In genomic region chr15:77030042-77030927, GRCh38 we compare ENCODE assay signal across 11 cellular contexts. TPM values are rescaled to one million over a fixed set of nuclear protein-coding genes. Genes with fewer than 3 reads are reported as not detected.
DNase-seq lines count a peak whose midpoint lies in the region; ATAC-seq, FAIRE-seq and TF ChIP-seq lines count a peak whose summit lies in the region.
"Had no signal": no experiment of that assay in that cellular context is flagged by ENCODE, and none has a peak within 500 bp of the region (broad histone marks: within the 10 kb centered on the region; RNA-seq: fewer than 3 reads in every experiment).

No MANE protein-coding gene starts in this region.

- H3K27me3 Mint-ChIP-seq in CD14-positive monocyte (ENCODE audit: low read depth in 3 of 3) (peaks cover 0 to 1% (median 0%) of the 10 kb centered on the region in 3 donors), neural crest cell (ENCODE audit: low read depth) (peaks cover 7% of the 10 kb centered on the region)
- no peaks in the 10 kb centered on the region for H3K27me3 Mint-ChIP-seq in CD4-positive, alpha-beta memory T cell

- no peak for TF ChIP-seq EP300 in GM12878 (IDR thresholded peaks at IDR 0.05; ENCODE audit: borderline replicate concordance in 1 of 2, control insufficient read depth in 1 of 2, low read depth in 2 of 2, low read length in 2 of 2)

- H3K4me3 ChIP-seq in Karpas-422 (ENCODE audit: low read length): no peak overlapping the region
- H3K4me3 ChIP-seq in GM12878: no peak overlapping the region
- no peak overlapping the region for H3K4me3 ChIP-seq in CD4-positive, alpha-beta memory T cell (ENCODE audit: low read length in 2 of 2)
- H3K4me3 ChIP-seq: prostate gland had no signal

- peak; percentile 41 for DNase-seq in CD14-positive monocyte (ENCODE audit: low spot score)
- no peak for DNase-seq in Karpas-422
- no peak for DNase-seq in GM12878 (ENCODE audit: low read depth, low spot score)
- peak; percentile 3 for DNase-seq in neural crest cell (ENCODE audit: low read depth, low spot score)
- DNase-seq in CD4-positive, alpha-beta memory T cell: no peak
- DNase-seq: NCI-H2081 had no signal

- H3K4me1 ChIP-seq in Karpas-422 (ENCODE audit: low read length) (peaks cover 32% of the 10 kb centered on the region), GM12878 (ENCODE audit: control insufficient read depth, insufficient read depth, low read length) (no peaks in the 10 kb centered on the region)
- H3K4me1 ChIP-seq in CD4-positive, alpha-beta memory T cell (ENCODE audit: insufficient read depth, low read length): no peaks in the 10 kb centered on the region
- H3K4me1 ChIP-seq: prostate gland had no signal

- ATAC-seq in GM12878 (peak; percentile 7; the same call in 2 of the 3 replicates), HG02798 (IDR thresholded peaks at IDR 0.05; ENCODE audit: poor library complexity, unreplicated experiment) (no peak), GM18861 (IDR thresholded peaks at IDR 0.05; ENCODE audit: unreplicated experiment) (no peak), GM21447 (IDR thresholded peaks at IDR 0.05; ENCODE audit: unreplicated experiment) (no peak)

- POLR2A ChIA-PET in GM12878 (lab: Charles Lee): interaction anchor here (1.7 to 1.9 kb wide), 2 partner anchors 8 to 56 kb away, joined by 5 to 7 read pairs; no protein-coding TSS in a partner anchor
- POLR2A ChIA-PET in CD4-positive, alpha-beta memory T cell (lab: Charles Lee; ENCODE audit: partially characterized antibody): interaction anchor here (2.0 kb wide), 1 partner anchor 17 kb away, joined by 8 read pairs; no protein-coding TSS in a partner anchor

- no peak for TF ChIP-seq CTCF in CD14-positive monocyte (IDR thresholded peaks at IDR 0.05)
- TF ChIP-seq CTCF in GM12878 (IDR thresholded peaks at IDR 0.05 in 2 of 3, conservative IDR thresholded peaks at IDR 0.05 in 1 of 3; ENCODE audit: control insufficient read depth in 2 of 3, extremely low read depth in 1 of 3, insufficient read depth in 1 of 3, low read depth in 3 of 3, low read length in 3 of 3): no peak
- TF ChIP-seq CTCF in neural crest cell (conservative IDR thresholded peaks at IDR 0.05): no peak

- in situ Hi-C loops in GM12878 (cut with MboI): no loop called here

- 63% methylated on average over 22 of the region's 22 CpGs for WGBS in GM12878 (ENCODE audit: insufficient coverage, insufficient replicate concordance, low lambda C conversion rate, missing lambda C conversion rate)

- H4K20me1 ChIP-seq in Karpas-422 (ENCODE audit: insufficient read depth, low read depth, low read length) (no peaks in the 10 kb centered on the region), GM12878 (ENCODE audit: control insufficient read depth, insufficient read depth) (no peaks in the 10 kb centered on the region)

- FAIRE-seq in GM12878 (lab: Jason Lieb, UNC): no peak

- RAD21 ChIA-PET in GM12878 (lab: Charles Lee; ENCODE audit: unreplicated experiment): interaction anchor here (0.9 to 9.5 kb wide), 15 partner anchors 13 to 394 kb away, joined by 3 to 189 read pairs (median 4); no protein-coding TSS in a partner anchor

- intact Hi-C loops in CD14-positive monocyte (cut with micrococcal nuclease) (no loop called here), GM12878 (cut with micrococcal nuclease; ENCODE audit: unreplicated experiment) (loop anchor here (5.0 kb wide), 1 partner anchor 52 kb away; no protein-coding TSS in a partner anchor)
- intact Hi-C loops in CD4-positive, alpha-beta memory T cell (cut with micrococcal nuclease): no loop called here

- H3K27ac ChIP-seq in Karpas-422 (ENCODE audit: low read length) (peak overlapping the region; percentile 64; the same call in 1 of the 2 replicates), GM12878 (ENCODE audit: control insufficient read depth, insufficient read depth) (no peak overlapping the region)
- no peak overlapping the region for H3K27ac ChIP-seq in CD4-positive, alpha-beta memory T cell (ENCODE audit: low read depth, low read length)
- H3K27ac ChIP-seq: prostate gland had no signal

- no peaks in the 10 kb centered on the region for H3K9me3 ChIP-seq in Karpas-422 (ENCODE audit: low read length)
- H3K9me3 ChIP-seq in GM12878 (replicated peaks; ENCODE audit: control insufficient read depth, insufficient read depth, low read length): no peaks in the 10 kb centered on the region
- no peaks in the 10 kb centered on the region for H3K9me3 ChIP-seq in CD4-positive, alpha-beta memory T cell (ENCODE audit: control insufficient read depth in 1 of 2, low read length in 2 of 2)
- H3K9me3 ChIP-seq: prostate gland had no signal

- H3K4me3 Mint-ChIP-seq in CD14-positive monocyte (no peak overlapping the region), neural crest cell (peak overlapping the region; percentile 51)
- H3K4me3 Mint-ChIP-seq in CD4-positive, alpha-beta memory T cell: no peak overlapping the region

- no peaks in the 10 kb centered on the region for H3K4me1 Mint-ChIP-seq in CD14-positive monocyte
- peaks cover 16% of the 10 kb centered on the region for H3K4me1 Mint-ChIP-seq in neural crest cell
- peaks cover 0 to 4% (median 0%) of the 10 kb centered on the region in 4 donors for H3K4me1 Mint-ChIP-seq in CD4-positive, alpha-beta memory T cell

- H3K36me3 ChIP-seq in Karpas-422 (ENCODE audit: insufficient read depth, low read length) (no peaks in the 10 kb centered on the region), GM12878 (ENCODE audit: control insufficient read depth in 2 of 2, insufficient read depth in 2 of 2, low read length in 1 of 2) (no peaks in the 10 kb centered on the region)
- H3K36me3 ChIP-seq in CD4-positive, alpha-beta memory T cell (ENCODE audit: insufficient read depth, low read length): peaks cover 59% of the 10 kb centered on the region
- H3K36me3 ChIP-seq: prostate gland had no signal

- peak overlapping the region; percentile 36; the same call in 1 of the 2 replicates for H3K9ac ChIP-seq in Karpas-422 (ENCODE audit: low read length)
- no peak overlapping the region for H3K9ac ChIP-seq in GM12878 (ENCODE audit: control insufficient read depth, insufficient read depth, low read length)

- H3K9me3 Mint-ChIP-seq in CD14-positive monocyte: peaks cover 0 to 7% (median 1%) of the 10 kb centered on the region in 7 donors
- no peaks in the 10 kb centered on the region for H3K9me3 Mint-ChIP-seq in neural crest cell
- H3K9me3 Mint-ChIP-seq in CD4-positive, alpha-beta memory T cell: peaks cover 0 to 2% (median 0%) of the 10 kb centered on the region in 8 donors

- BruUV-seq in GM12878 (replicated peaks; lab: Mats Ljungman, UMichigan): no TSS peak

- TF ChIP-seq POLR2A in GM12878 (IDR thresholded peaks at IDR 0.05; ENCODE audit: low read depth, low read length): no peak

- SMC1A ChIA-PET in GM12878 (lab: Charles Lee; ENCODE audit: uncharacterized antibody, unreplicated experiment): interaction anchor here (0.7 to 22.2 kb wide), 10 partner anchors 8 to 158 kb away, joined by 3 to 375 read pairs (median 4); no protein-coding TSS in a partner anchor

- H3K36me3 Mint-ChIP-seq in CD14-positive monocyte (peaks cover 66 to 95% of the 10 kb centered on the region in 2 donors), neural crest cell (ENCODE audit: low read depth) (no peaks in the 10 kb centered on the region)
- H3K36me3 Mint-ChIP-seq in CD4-positive, alpha-beta memory T cell: peaks cover 4 to 44% of the 10 kb centered on the region in 2 donors

- H3K79me2 ChIP-seq in Karpas-422 (ENCODE audit: low read length): no peaks in the 10 kb centered on the region
- H3K79me2 ChIP-seq in GM12878 (ENCODE audit: control insufficient read depth, insufficient read depth, low read length): no peaks in the 10 kb centered on the region

- CTCF ChIA-PET in GM12878 (lab: Yijun Ruan, JAX): interaction anchor here (0.7 to 17.4 kb wide), 19 partner anchors 8 to 513 kb away, joined by 3 to 483 read pairs (median 5); partner anchors contain the start of gene SCAPER
- CTCF ChIA-PET in CD4-positive, alpha-beta memory T cell (lab: Charles Lee; ENCODE audit: partially characterized antibody): interaction anchor here (1.0 to 2.3 kb wide), 4 partner anchors 35 to 467 kb away, joined by 3 to 17 read pairs (median 4); partner anchors contain the start of gene PSTPIP1

- no peaks in the 10 kb centered on the region for H3K9me2 ChIP-seq in Karpas-422 (replicated peaks; ENCODE audit: insufficient read depth, low read length)

- H3K27ac Mint-ChIP-seq in CD14-positive monocyte (peak overlapping the region in 4 of 7 donors; percentile 32 to 87 (median 60)), neural crest cell (ENCODE audit: unreplicated experiment) (peak overlapping the region; percentile 27)
- H3K27ac Mint-ChIP-seq in CD4-positive, alpha-beta memory T cell: peak overlapping the region in 3 of 7 donors; percentile 32 to 52 (median 35)

- H2AFZ ChIP-seq in Karpas-422 (ENCODE audit: low read length) (no peak overlapping the region), GM12878 (ENCODE audit: control insufficient read depth, low read depth, low read length) (no peak overlapping the region)

- TF ChIP-seq RAD21 in GM12878 (IDR thresholded peaks at IDR 0.05; ENCODE audit: insufficient read depth, low read depth, low read length): no peak

- H3K27me3 ChIP-seq in Karpas-422 (ENCODE audit: low read length) (no peaks in the 10 kb centered on the region), GM12878 (replicated peaks in 1 of 2; ENCODE audit: control insufficient read depth in 2 of 2, insufficient read depth in 2 of 2, low read length in 1 of 2) (no peaks in the 10 kb centered on the region)
- H3K27me3 ChIP-seq in CD4-positive, alpha-beta memory T cell (ENCODE audit: insufficient read depth, low read length): no peaks in the 10 kb centered on the region

- no peak overlapping the region for H3K4me2 ChIP-seq in Karpas-422 (ENCODE audit: low read depth, low read length, poor library complexity, severe bottlenecking)
- H3K4me2 ChIP-seq in GM12878 (ENCODE audit: control insufficient read depth, insufficient read depth): no peak overlapping the region

RNA-seq across cellular contexts. Expression of gene PSTPIP1, which starts 35.4 kb away (rescaled TPM):
- polyA plus RNA-seq in CD14-positive monocyte: 10 to 100 TPM; 85.9 to 86.8 TPM
- 13.1 and 40.4 TPM in 2 replicates for total RNA-seq in Karpas-422 (2014; rRNA removed; shearing (Covaris generic); ENCODE audit: low replicate concordance)
- total RNA-seq in GM12878 (2013; cell fraction: nucleolus; rRNA removed): 1.4 and 1.9 TPM in 2 replicates
- 20.1 and 22.6 TPM in 2 replicates for total RNA-seq in GM12878 (2014; rRNA removed)
- total RNA-seq in GM12878 (2014; rRNA removed; fragmentation: Illumina TruSeq; extraction: Trizol): 11.2 and 12.0 TPM in 2 replicates
- total RNA-seq in GM12878 (2021): 28.6 and 29.3 TPM in 2 replicates
- 4.1 TPM for polyA plus RNA-seq in GM12878 (2011; ENCODE audit: low read depth)
- 2.4 and 3.9 TPM in 2 replicates for polyA plus RNA-seq in GM12878 (2011; rRNA removed)
- polyA plus RNA-seq in GM12878 (2011; cell fraction: cytosol; rRNA removed): 5.2 and 7.5 TPM in 2 replicates
- polyA plus RNA-seq in GM12878 (2011; cell fraction: nucleus; rRNA removed): 20.8 and 25.0 TPM in 2 replicates
- 9.7 and 13.0 TPM in 2 replicates for polyA plus RNA-seq in GM12878 (2012)
- 1.8 and 8.8 TPM in 2 replicates for polyA plus RNA-seq in GM12878 (2014; fragmentation: Illumina TruSeq; extraction: Trizol)
- 1 to 10 TPM in 1 of 2 experiments, under 1 TPM in 1; 0.50 to 5.7 TPM for polyA plus RNA-seq in GM12878 (2014; fragmentation: Nextera tagmentation; extraction: Ambion mirVana)
- polyA plus RNA-seq in GM12878 (2014; rRNA removed): 23.8 and 23.9 TPM in 2 replicates
- 10 to 100 TPM; 17.8 to 19.0 TPM for polyA plus RNA-seq in GM12878 (2016; fragmentation: Nextera tagmentation; extraction: Ambion mirVana)
- 1.3 and 3.0 TPM in 2 replicates for polyA minus RNA-seq in GM12878 (2011; rRNA and poly(A)+ RNA removed)
- 1.5 and 3.3 TPM in 2 replicates for polyA minus RNA-seq in GM12878 (2011; cell fraction: cytosol; rRNA and poly(A)+ RNA removed)
- 6.8 and 11.0 TPM in 2 replicates for polyA minus RNA-seq in GM12878 (2011; cell fraction: nucleus; rRNA and poly(A)+ RNA removed)
- 0.84 and 1.5 TPM in 2 replicates for total RNA-seq in neural crest cell
- total RNA-seq in CD4-positive, alpha-beta memory T cell: 100 to 1,000 TPM; 225 to 233 TPM
- polyA plus RNA-seq in CD4-positive, alpha-beta memory T cell: 10 to 100 TPM; 62.4 to 63.3 TPM
- total RNA-seq: bronchial epithelial cell had no signal

RNA-seq across cellular contexts. Expression of gene TSPAN3, which starts 40.6 kb away (rescaled TPM):
- polyA plus RNA-seq in CD14-positive monocyte (10 to 100 TPM; 53.2 to 68.0 TPM), GM12878 (2011; rRNA removed) (45.2 and 48.8 TPM in 2 replicates), GM12878 (2014; fragmentation: Illumina TruSeq; extraction: Trizol) (60.4 and 78.2 TPM in 2 replicates), GM12878 (2014; fragmentation: Nextera tagmentation; extraction: Ambion mirVana) (10 to 100 TPM; 18.9 to 31.7 TPM), GM12878 (2014; rRNA removed) (59.4 and 64.0 TPM in 2 replicates), GM12878 (2016; fragmentation: Nextera tagmentation; extraction: Ambion mirVana) (100 to 1,000 TPM; 103 to 114 TPM)
- 163 and 205 TPM in 2 replicates for total RNA-seq in Karpas-422 (2014; rRNA removed; shearing (Covaris generic); ENCODE audit: low replicate concordance)
- total RNA-seq in GM12878 (2013; cell fraction: nucleolus; rRNA removed): 32.5 and 33.4 TPM in 2 replicates
- total RNA-seq in GM12878 (2014; rRNA removed) (59.0 and 63.0 TPM in 2 replicates), GM12878 (2014; rRNA removed; fragmentation: Illumina TruSeq; extraction: Trizol) (52.8 and 55.4 TPM in 2 replicates), GM12878 (2021) (51.2 and 52.6 TPM in 2 replicates), neural crest cell (258 and 259 TPM in 2 replicates)
- 42.9 TPM for polyA plus RNA-seq in GM12878 (2011; ENCODE audit: low read depth)
- polyA plus RNA-seq in GM12878 (2011; cell fraction: cytosol; rRNA removed): 44.9 and 46.4 TPM in 2 replicates
- 26.2 and 30.1 TPM in 2 replicates for polyA plus RNA-seq in GM12878 (2011; cell fraction: nucleus; rRNA removed)
- polyA plus RNA-seq in GM12878 (2012): 50.0 and 53.4 TPM in 2 replicates
- polyA minus RNA-seq in GM12878 (2011; rRNA and poly(A)+ RNA removed): 47.9 and 57.2 TPM in 2 replicates
- polyA minus RNA-seq in GM12878 (2011; cell fraction: cytosol; rRNA and poly(A)+ RNA removed): 13.8 and 18.6 TPM in 2 replicates
- polyA minus RNA-seq in GM12878 (2011; cell fraction: nucleus; rRNA and poly(A)+ RNA removed): 6.3 and 13.0 TPM in 2 replicates
- total RNA-seq in CD4-positive, alpha-beta memory T cell: 10 to 100 TPM; 13.3 to 14.3 TPM
- 10 to 100 TPM; 35.7 to 35.9 TPM for polyA plus RNA-seq in CD4-positive, alpha-beta memory T cell

Comparison
In these comparisons a context has a peak if more than half of its experiments do, and no peak if none do; other contexts are left out.
1. DNase-seq: peak in CD14-positive monocyte (single experiment) and neural crest cell (single experiment); none in Karpas-422 (single experiment), GM12878 (single experiment) and CD4-positive, alpha-beta memory T cell (0 of 5).